ENCODE assay signal across 8 cellular contexts in the genomic region with DNA sequence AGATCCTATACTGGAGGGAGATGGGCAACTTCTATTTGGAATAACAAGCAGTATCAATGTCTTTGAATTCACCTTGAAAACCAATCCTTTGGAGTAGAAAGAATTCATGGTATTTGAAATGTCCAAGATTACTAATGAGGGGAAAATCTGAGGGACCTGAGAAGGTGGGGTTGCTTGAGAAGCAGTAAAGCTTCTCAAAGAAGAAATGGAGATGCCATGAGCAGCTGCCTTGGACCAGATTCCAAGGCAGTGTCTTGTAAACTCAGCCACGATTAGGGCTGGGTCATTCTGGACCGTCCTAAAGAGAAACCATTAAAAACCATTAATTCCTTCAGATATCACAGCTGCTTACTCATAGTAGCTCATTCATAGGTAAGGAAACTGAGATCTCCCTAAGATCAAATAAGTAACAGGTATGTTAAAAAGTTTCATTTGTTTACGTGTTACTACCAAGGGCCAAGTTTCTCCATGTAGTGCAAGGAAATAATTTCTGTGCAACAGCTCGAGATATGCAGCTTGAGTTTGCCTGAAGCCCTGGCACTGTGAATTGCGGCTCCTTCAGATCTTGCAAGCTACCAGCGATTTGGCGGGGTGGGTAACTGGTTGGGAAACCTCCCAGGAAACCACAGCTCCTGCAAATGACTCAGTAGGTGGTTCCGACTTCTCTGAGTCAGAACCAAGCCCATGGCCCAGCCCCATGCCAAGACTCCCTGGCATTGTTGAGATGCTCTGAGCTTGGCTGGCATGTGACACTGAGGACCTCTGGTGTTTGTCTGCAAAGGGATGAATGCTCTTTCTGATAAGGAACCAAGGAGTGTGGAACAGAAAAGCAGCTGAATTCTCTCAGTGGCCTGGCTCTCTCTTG.
DNase-seq lines count a peak whose midpoint lies in the region; TF ChIP-seq lines count a peak whose summit lies in the region.

No MANE protein-coding gene starts in this region.

- H3K79me2 ChIP-seq in SK-N-SH (ENCODE audit: insufficient read depth): no peaks in the 10 kb centered on the region

- H3K36me3 ChIP-seq in SK-N-SH (replicated peaks in 1 of 2; ENCODE audit: control insufficient read depth in 1 of 2, insufficient read depth in 2 of 2, low read length in 1 of 2) (no peaks in the 10 kb centered on the region), adrenal gland (replicated peaks in 1 of 2) (no peaks in the 10 kb centered on the region), testis (ENCODE audit: low read depth, missing control alignments) (no peaks in the 10 kb centered on the region)

- H2AFZ ChIP-seq in SK-N-SH (ENCODE audit: low read depth): no peak overlapping the region

- in situ Hi-C loops in Caki2 (cut with HindIII; ENCODE audit: low pct_unique_long_range_greater_than_20kb, low sequenced_read_pairs): no loop called here

- CTCF ChIA-PET in SK-N-SH (lab: Yijun Ruan, JAX): interaction anchor here (0.6 to 2.4 kb wide), 6 partner anchors 9 to 903 kb away, joined by 3 to 10 read pairs (median 3); no protein-coding TSS in a partner anchor

- peaks cover 3 to 6% of the 10 kb centered on the region in 2 experiments; a peak in 2 of 4 replicates for H3K4me1 ChIP-seq in SK-N-SH (ENCODE audit: control insufficient read depth in 1 of 2, insufficient read depth in 2 of 2, low read depth in 1 of 2, low read length in 1 of 2)
- H3K4me1 ChIP-seq in adrenal gland (replicated peaks in 1 of 2): no peaks in the 10 kb centered on the region
- peaks cover 10% of the 10 kb centered on the region for H3K4me1 ChIP-seq in testis

- H3K4me3 ChIP-seq in SK-N-SH (ENCODE audit: low read depth in 2 of 2, low read length in 1 of 2) (no peak overlapping the region), adrenal gland (no peak overlapping the region), testis (no peak overlapping the region)

- H4K20me1 ChIP-seq in SK-N-SH (ENCODE audit: insufficient read depth): no peaks in the 10 kb centered on the region

- H3K27ac ChIP-seq in SK-N-SH (ENCODE audit: low read depth in 2 of 2, low read length in 1 of 2): no peak overlapping the region
- peak overlapping the region in 1 of 5 donors; percentile 50 for H3K27ac ChIP-seq in adrenal gland
- no peak overlapping the region for H3K27ac ChIP-seq in testis

- H3F3A ChIP-seq in SK-N-SH (replicated peaks; ENCODE audit: insufficient read depth): no peaks in the 10 kb centered on the region

- H3K4me2 ChIP-seq in SK-N-SH: no peak overlapping the region

- 56% methylated on average over 7 of the region's 8 CpGs for WGBS in SK-N-SH (ENCODE audit: low lambda C conversion rate)
- WGBS in adrenal gland, 4 donors: 44 to 54% (median 49%) methylated on average over 7 to 8 of the region's 8 CpGs
- 91 to 92% methylated on average over 8 of the region's 8 CpGs for WGBS in testis, 2 donors

- H3K9me3 ChIP-seq in SK-N-SH (no peaks in the 10 kb centered on the region), adrenal gland (replicated peaks in 1 of 3) (no peaks in the 10 kb centered on the region), testis (no peaks in the 10 kb centered on the region)

- no peak for TF ChIP-seq EP300 in SK-N-SH (IDR thresholded peaks at IDR 0.05; ENCODE audit: borderline replicate concordance in 1 of 2, low read depth in 1 of 2, low read length in 1 of 2)

- H3K27me3 ChIP-seq in SK-N-SH (ENCODE audit: insufficient read depth) (no peaks in the 10 kb centered on the region), adrenal gland (no peaks in the 10 kb centered on the region), testis (no peaks in the 10 kb centered on the region)

- H3K9me2 ChIP-seq in SK-N-SH: no peaks in the 10 kb centered on the region

- no peak overlapping the region for H3K9ac ChIP-seq in SK-N-SH

- peak in 1 of 2 donors; percentile 58 for TF ChIP-seq POLR2A in adrenal gland (IDR thresholded peaks at IDR 0.05)
- TF ChIP-seq POLR2A in testis (IDR thresholded peaks at IDR 0.05): no peak

- POLR2A ChIA-PET in SK-N-SH (lab: Yijun Ruan, JAX): no interaction called here

- peak; percentile 39 for TF ChIP-seq RAD21 in SK-N-SH (IDR thresholded peaks at IDR 0.05; ENCODE audit: low read length)

- peak; percentile 36 for TF ChIP-seq CTCF in SK-N-SH (IDR thresholded peaks at IDR 0.05)
- peak in 5 of 6 experiments; percentile 47 to 71 (median 69) for TF ChIP-seq CTCF in adrenal gland (IDR thresholded peaks at IDR 0.05)
- no peak for TF ChIP-seq CTCF in testis (IDR thresholded peaks at IDR 0.05)

- DNase-seq in Caki2 (ENCODE audit: low read depth) (peak; percentile 12), SK-N-SH (no peak), adrenal gland (peak; percentile 85 to 97 (median 95)), midbrain (lab: John Stamatoyannopoulos, UW) (peak; percentile 33), testis (peak; percentile 31), DMS 273 treated with DMSO at 0.1 percent for 48 hours (lab: John Stamatoyannopoulos, UW) (no peak), NCI-H146 treated with DMSO at 0.1 percent for 48 hours (lab: John Stamatoyannopoulos, UW; ENCODE audit: unreplicated experiment) (no peak), OCI-M2 (lab: John Stamatoyannopoulos, UW; ENCODE audit: unreplicated experiment) (no peak)

- intact Hi-C loops in adrenal gland (cut with DNase I): no loop called here
- intact Hi-C loops in testis (cut with DNase I; ENCODE audit: low total_unique reads): no loop called here

TF ChIP-seq in SK-N-SH, 30 proteins besides CTCF, POLR2A, EP300 and RAD21:
- TF ChIP-seq ELF1 (IDR thresholded peaks at IDR 0.05) (no peak), FOSL2 (IDR thresholded peaks at IDR 0.05; ENCODE audit: borderline replicate concordance, low read depth) (peak; percentile 20; the same call in 1 of the 2 replicates)

Comparison
In these comparisons a context has a peak if more than half of its experiments do, and no peak if none do; other contexts are left out.
1. DNase-seq: peak in Caki2 (single experiment), adrenal gland (7 of 7), midbrain (single experiment) and testis (single experiment); none in SK-N-SH (single experiment), DMS 273 treated with DMSO at 0.1 percent for 48 hours (single experiment), NCI-H146 treated with DMSO at 0.1 percent for 48 hours (single experiment) and OCI-M2 (single experiment).
2. CTCF ChIP-seq: peak in SK-N-SH (single experiment) and adrenal gland (5 of 6); none in testis (0 of 3).